8 cellular contexts compared by ENCODE assay signal in the genomic region with DNA sequence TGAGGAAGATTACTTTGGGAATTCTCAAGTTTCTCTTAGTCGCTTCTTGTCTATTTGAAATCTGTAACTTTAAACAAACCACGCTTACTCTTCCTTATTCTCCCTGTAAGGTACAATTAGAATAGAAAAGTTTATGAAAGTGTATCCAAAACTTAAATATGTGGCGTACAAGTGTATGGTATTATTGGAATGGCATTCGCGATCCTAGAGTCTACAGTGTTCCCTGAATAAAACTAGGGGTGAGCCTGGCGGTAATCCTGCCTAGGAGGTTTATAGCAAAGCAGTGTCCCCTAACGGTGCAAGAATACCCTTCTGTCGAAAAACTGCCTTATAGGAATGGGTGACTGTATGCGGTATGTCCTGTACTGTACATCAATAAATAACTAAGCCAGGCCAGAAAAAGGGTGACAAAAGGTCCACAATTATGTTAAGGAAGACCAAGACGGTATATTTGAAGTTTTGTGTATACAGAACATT. TPM values are rescaled to one million over a fixed set of nuclear protein-coding genes. Genes with fewer than 3 reads are reported as not detected.
DNase-seq lines count a peak whose midpoint lies in the region; ATAC-seq, FAIRE-seq and TF ChIP-seq lines count a peak whose summit lies in the region.

No MANE protein-coding gene starts in this region.

- H3K9me3 ChIP-seq in Peyer's patch (no peaks in the 10 kb centered on the region), psoas muscle (no peaks in the 10 kb centered on the region)

- DNase-seq in GM12891 (ENCODE audit: insufficient read length, low spot score) (no peak), Peyer's patch (no peak), erythroblast (lab: John Stamatoyannopoulos, UW) (peak; percentile 26 to 59), psoas muscle (no peak), HPDE6-E6E7 (ENCODE audit: extremely low spot score) (no peak), HEK293T (ENCODE audit: extremely low spot score) (no peak), amygdala (lab: John Stamatoyannopoulos, UW) (no peak)

- peak overlapping the region; percentile 72 to 96 (median 89) for H3K4me3 ChIP-seq in Peyer's patch
- H3K4me3 ChIP-seq in psoas muscle, result peak overlapping the region; percentile 86

- H3K36me3 ChIP-seq in Peyer's patch (no peaks in the 10 kb centered on the region), psoas muscle (ENCODE audit: insufficient read depth in 1 of 2, low read depth in 1 of 2) (no peaks in the 10 kb centered on the region)

- ATAC-seq in psoas muscle, result no peak
- no peak for ATAC-seq in HG03457 (IDR thresholded peaks at IDR 0.05; ENCODE audit: unreplicated experiment)

- FAIRE-seq in GM12891 (lab: Jason Lieb, UNC), result peak; percentile 52

- TF ChIP-seq CTCF in Peyer's patch (IDR thresholded peaks at IDR 0.05), result no peak
- no peak for TF ChIP-seq CTCF in psoas muscle (IDR thresholded peaks at IDR 0.05)

- TF ChIP-seq POLR2A in GM12891 (IDR thresholded peaks at IDR 0.05; ENCODE audit: low read depth, low read length) (no peak), Peyer's patch (IDR thresholded peaks at IDR 0.05) (no peak), erythroblast (IDR thresholded peaks at IDR 0.05; ENCODE audit: low read length) (no peak)

- CTCF ChIA-PET in HEK293T (lab: Yijun Ruan, JAX), result no interaction called here

- H3K4me1 ChIP-seq in Peyer's patch (peaks cover 0 to 18% (median 2%) of the 10 kb centered on the region in 4 donors), psoas muscle (peaks cover 21% of the 10 kb centered on the region)

- POLR2A ChIA-PET in HEK293T (lab: Yijun Ruan, JAX), result no interaction called here

- WGBS in psoas muscle, 3 donors, result 3 to 4% (median 4%) methylated on average over 10 of the region's 10 CpGs

- H3K27me3 ChIP-seq in Peyer's patch (no peaks in the 10 kb centered on the region), psoas muscle (ENCODE audit: insufficient read depth in 3 of 3, low read length in 2 of 3) (no peaks in the 10 kb centered on the region)

- H3K27ac ChIP-seq in Peyer's patch (peak overlapping the region; percentile 90 to 95 (median 93)), psoas muscle (peak overlapping the region; percentile 97)

- intact Hi-C loops in psoas muscle (cut with DNase I), result loop anchor here (5.0 to 10.0 kb wide), 2 partner anchors 186 to 189 kb away; no protein-coding TSS in a partner anchor

TF ChIP-seq in GM12891, 5 proteins besides CTCF, POLR2A, EP300 and RAD21:
- no peak for TF ChIP-seq POU2F2 (IDR thresholded peaks at IDR 0.05; ENCODE audit: low read depth, low read length)
- no peak for TF ChIP-seq TAF1 (IDR thresholded peaks at IDR 0.05; ENCODE audit: low read depth, low read length)
- no peak for TF ChIP-seq PAX5 (IDR thresholded peaks at IDR 0.05; ENCODE audit: insufficient read depth, low read length, severe bottlenecking)
- TF ChIP-seq POLR2AphosphoS5 (IDR thresholded peaks at IDR 0.05; ENCODE audit: low read depth, low read length), result no peak
- TF ChIP-seq SPI1 (IDR thresholded peaks at IDR 0.05; ENCODE audit: low read depth, low read length), result no peak

TF ChIP-seq in HEK293T, 16 proteins besides CTCF, POLR2A, EP300 and RAD21:
- TF ChIP-seq SUZ12 (IDR thresholded peaks at IDR 0.05), result no peak
- TF ChIP-seq CTBP1 (IDR thresholded peaks at IDR 0.05; ENCODE audit: borderline replicate concordance), result no peak
- TF ChIP-seq ARNT (IDR thresholded peaks at IDR 0.05), result no peak
- TF ChIP-seq TARDBP (IDR thresholded peaks at IDR 0.05), result no peak
- TF ChIP-seq ELF4 (IDR thresholded peaks at IDR 0.05), result no peak
- no peak for TF ChIP-seq FOXK2 (IDR thresholded peaks at IDR 0.05)
- TF ChIP-seq FOXM1 (IDR thresholded peaks at IDR 0.05; ENCODE audit: borderline replicate concordance), result no peak
- no peak for TF ChIP-seq L3MBTL2 (conservative IDR thresholded peaks at IDR 0.05)
- no peak for TF ChIP-seq ZNF384 (IDR thresholded peaks at IDR 0.05)
- TF ChIP-seq HDGF (IDR thresholded peaks at IDR 0.05; ENCODE audit: borderline replicate concordance), result no peak
- no peak for TF ChIP-seq BHLHE40 (IDR thresholded peaks at IDR 0.05; ENCODE audit: borderline replicate concordance)
- TF ChIP-seq PKNOX1 (IDR thresholded peaks at IDR 0.05), result no peak
- TF ChIP-seq FOXA1 (IDR thresholded peaks at IDR 0.05), result no peak

RNA-seq across cellular contexts. Expression of gene TASOR2, which starts 1.2 kb away (rescaled TPM):
- 11.8 TPM for polyA plus RNA-seq in GM12891 (2012; ENCODE audit: low read depth, missing spikeins)
- 100 to 1,000 TPM in 1 of 4 donors, 10 to 100 TPM in 3; 52.8 to 160 (median 80.7) TPM for total RNA-seq in Peyer's patch
- total RNA-seq in psoas muscle, result 10 to 100 TPM; 31.5 to 45.6 (median 39.0) TPM
- 10 to 100 TPM in 2 of 3 donors, 1 to 10 TPM in 1; 8.2 to 24.9 (median 12.1) TPM for polyA plus RNA-seq in psoas muscle

RNA-seq across cellular contexts. Expression of gene ASB13, which starts 19.4 kb away (rescaled TPM):
- polyA plus RNA-seq in GM12891 (2012; ENCODE audit: low read depth, missing spikeins), result 6.8 TPM
- total RNA-seq in Peyer's patch, result 10 to 100 TPM; 28.1 to 80.9 (median 61.2) TPM
- 10 to 100 TPM; 13.0 to 20.8 (median 15.5) TPM for total RNA-seq in psoas muscle
- polyA plus RNA-seq in psoas muscle, result 10 to 100 TPM in 2 of 3 donors, 1 to 10 TPM in 1; 9.8 to 18.3 (median 11.4) TPM

Comparison
In these comparisons a context has a peak if more than half of its experiments do, and no peak if none do; other contexts are left out.
1. DNase-seq: peak in erythroblast (2 of 2); none in GM12891 (single experiment), Peyer's patch (0 of 3), psoas muscle (0 of 2), HPDE6-E6E7 (single experiment), HEK293T (single experiment) and amygdala (0 of 56).